In genomic region chr6:112967974-112968373, GRCh38 we compare ENCODE assay signal across 2 cellular contexts.
TF ChIP-seq lines count a peak whose summit lies in the region.

No MANE protein-coding gene starts in this region.

TF ChIP-seq in IMR-90, 13 proteins besides CTCF, POLR2A, EP300 and RAD21:
- TF ChIP-seq, protein P1, sequence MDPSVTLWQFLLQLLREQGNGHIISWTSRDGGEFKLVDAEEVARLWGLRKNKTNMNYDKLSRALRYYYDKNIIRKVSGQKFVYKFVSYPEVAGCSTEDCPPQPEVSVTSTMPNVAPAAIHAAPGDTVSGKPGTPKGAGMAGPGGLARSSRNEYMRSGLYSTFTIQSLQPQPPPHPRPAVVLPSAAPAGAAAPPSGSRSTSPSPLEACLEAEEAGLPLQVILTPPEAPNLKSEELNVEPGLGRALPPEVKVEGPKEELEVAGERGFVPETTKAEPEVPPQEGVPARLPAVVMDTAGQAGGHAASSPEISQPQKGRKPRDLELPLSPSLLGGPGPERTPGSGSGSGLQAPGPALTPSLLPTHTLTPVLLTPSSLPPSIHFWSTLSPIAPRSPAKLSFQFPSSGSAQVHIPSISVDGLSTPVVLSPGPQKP (IDR thresholded peaks at IDR 0.05; ENCODE audit: borderline replicate concordance, low read depth, low read length), result no peak
- TF ChIP-seq CHD1 (IDR thresholded peaks at IDR 0.05; ENCODE audit: low read depth, low read length), result no peak
- no peak for TF ChIP-seq NFE2L2 (IDR thresholded peaks at IDR 0.05; ENCODE audit: low read depth, low read length)
- TF ChIP-seq RCOR1 (IDR thresholded peaks at IDR 0.05; ENCODE audit: insufficient replicate concordance, low read length), result no peak
- TF ChIP-seq MAZ (IDR thresholded peaks at IDR 0.05; ENCODE audit: borderline replicate concordance, low read depth, low read length), result no peak
- TF ChIP-seq MAFK (IDR thresholded peaks at IDR 0.05; ENCODE audit: low read depth, low read length), result no peak
- no peak for TF ChIP-seq SMC3 (IDR thresholded peaks at IDR 0.05; ENCODE audit: low read depth, low read length)
- TF ChIP-seq MXI1 (IDR thresholded peaks at IDR 0.05; ENCODE audit: borderline replicate concordance, low read depth, low read length), result no peak
TF ChIP-seq in IMR-90: peak in this region for 0.

TF ChIP-seq in H1, 55 proteins besides CTCF, POLR2A, EP300 and RAD21 (continued from another document):
- TF ChIP-seq ATF3 (IDR thresholded peaks at IDR 0.05; ENCODE audit: insufficient read depth, low read depth, low read length) (no peak), CHD2 (IDR thresholded peaks at IDR 0.05; ENCODE audit: low read length) (no peak), BRCA1 (IDR thresholded peaks at IDR 0.05; ENCODE audit: low read depth, low read length) (no peak), SUZ12 (IDR thresholded peaks at IDR 0.05; ENCODE audit: low read length) (no peak), BACH1 (IDR thresholded peaks at IDR 0.05; ENCODE audit: low read length) (no peak), SAP30 (IDR thresholded peaks at IDR 0.05; ENCODE audit: insufficient read depth, insufficient replicate concordance, low read length) (no peak), KDM1A (IDR thresholded peaks at IDR 0.05; ENCODE audit: borderline replicate concordance, low read length) (no peak), MAX (IDR thresholded peaks at IDR 0.05) (no peak), POLR2AphosphoS5 (IDR thresholded peaks at IDR 0.05; ENCODE audit: low read depth, low read length) (no peak), CREB1 (IDR thresholded peaks at IDR 0.05) (no peak)
- TF ChIP-seq, protein P2, sequence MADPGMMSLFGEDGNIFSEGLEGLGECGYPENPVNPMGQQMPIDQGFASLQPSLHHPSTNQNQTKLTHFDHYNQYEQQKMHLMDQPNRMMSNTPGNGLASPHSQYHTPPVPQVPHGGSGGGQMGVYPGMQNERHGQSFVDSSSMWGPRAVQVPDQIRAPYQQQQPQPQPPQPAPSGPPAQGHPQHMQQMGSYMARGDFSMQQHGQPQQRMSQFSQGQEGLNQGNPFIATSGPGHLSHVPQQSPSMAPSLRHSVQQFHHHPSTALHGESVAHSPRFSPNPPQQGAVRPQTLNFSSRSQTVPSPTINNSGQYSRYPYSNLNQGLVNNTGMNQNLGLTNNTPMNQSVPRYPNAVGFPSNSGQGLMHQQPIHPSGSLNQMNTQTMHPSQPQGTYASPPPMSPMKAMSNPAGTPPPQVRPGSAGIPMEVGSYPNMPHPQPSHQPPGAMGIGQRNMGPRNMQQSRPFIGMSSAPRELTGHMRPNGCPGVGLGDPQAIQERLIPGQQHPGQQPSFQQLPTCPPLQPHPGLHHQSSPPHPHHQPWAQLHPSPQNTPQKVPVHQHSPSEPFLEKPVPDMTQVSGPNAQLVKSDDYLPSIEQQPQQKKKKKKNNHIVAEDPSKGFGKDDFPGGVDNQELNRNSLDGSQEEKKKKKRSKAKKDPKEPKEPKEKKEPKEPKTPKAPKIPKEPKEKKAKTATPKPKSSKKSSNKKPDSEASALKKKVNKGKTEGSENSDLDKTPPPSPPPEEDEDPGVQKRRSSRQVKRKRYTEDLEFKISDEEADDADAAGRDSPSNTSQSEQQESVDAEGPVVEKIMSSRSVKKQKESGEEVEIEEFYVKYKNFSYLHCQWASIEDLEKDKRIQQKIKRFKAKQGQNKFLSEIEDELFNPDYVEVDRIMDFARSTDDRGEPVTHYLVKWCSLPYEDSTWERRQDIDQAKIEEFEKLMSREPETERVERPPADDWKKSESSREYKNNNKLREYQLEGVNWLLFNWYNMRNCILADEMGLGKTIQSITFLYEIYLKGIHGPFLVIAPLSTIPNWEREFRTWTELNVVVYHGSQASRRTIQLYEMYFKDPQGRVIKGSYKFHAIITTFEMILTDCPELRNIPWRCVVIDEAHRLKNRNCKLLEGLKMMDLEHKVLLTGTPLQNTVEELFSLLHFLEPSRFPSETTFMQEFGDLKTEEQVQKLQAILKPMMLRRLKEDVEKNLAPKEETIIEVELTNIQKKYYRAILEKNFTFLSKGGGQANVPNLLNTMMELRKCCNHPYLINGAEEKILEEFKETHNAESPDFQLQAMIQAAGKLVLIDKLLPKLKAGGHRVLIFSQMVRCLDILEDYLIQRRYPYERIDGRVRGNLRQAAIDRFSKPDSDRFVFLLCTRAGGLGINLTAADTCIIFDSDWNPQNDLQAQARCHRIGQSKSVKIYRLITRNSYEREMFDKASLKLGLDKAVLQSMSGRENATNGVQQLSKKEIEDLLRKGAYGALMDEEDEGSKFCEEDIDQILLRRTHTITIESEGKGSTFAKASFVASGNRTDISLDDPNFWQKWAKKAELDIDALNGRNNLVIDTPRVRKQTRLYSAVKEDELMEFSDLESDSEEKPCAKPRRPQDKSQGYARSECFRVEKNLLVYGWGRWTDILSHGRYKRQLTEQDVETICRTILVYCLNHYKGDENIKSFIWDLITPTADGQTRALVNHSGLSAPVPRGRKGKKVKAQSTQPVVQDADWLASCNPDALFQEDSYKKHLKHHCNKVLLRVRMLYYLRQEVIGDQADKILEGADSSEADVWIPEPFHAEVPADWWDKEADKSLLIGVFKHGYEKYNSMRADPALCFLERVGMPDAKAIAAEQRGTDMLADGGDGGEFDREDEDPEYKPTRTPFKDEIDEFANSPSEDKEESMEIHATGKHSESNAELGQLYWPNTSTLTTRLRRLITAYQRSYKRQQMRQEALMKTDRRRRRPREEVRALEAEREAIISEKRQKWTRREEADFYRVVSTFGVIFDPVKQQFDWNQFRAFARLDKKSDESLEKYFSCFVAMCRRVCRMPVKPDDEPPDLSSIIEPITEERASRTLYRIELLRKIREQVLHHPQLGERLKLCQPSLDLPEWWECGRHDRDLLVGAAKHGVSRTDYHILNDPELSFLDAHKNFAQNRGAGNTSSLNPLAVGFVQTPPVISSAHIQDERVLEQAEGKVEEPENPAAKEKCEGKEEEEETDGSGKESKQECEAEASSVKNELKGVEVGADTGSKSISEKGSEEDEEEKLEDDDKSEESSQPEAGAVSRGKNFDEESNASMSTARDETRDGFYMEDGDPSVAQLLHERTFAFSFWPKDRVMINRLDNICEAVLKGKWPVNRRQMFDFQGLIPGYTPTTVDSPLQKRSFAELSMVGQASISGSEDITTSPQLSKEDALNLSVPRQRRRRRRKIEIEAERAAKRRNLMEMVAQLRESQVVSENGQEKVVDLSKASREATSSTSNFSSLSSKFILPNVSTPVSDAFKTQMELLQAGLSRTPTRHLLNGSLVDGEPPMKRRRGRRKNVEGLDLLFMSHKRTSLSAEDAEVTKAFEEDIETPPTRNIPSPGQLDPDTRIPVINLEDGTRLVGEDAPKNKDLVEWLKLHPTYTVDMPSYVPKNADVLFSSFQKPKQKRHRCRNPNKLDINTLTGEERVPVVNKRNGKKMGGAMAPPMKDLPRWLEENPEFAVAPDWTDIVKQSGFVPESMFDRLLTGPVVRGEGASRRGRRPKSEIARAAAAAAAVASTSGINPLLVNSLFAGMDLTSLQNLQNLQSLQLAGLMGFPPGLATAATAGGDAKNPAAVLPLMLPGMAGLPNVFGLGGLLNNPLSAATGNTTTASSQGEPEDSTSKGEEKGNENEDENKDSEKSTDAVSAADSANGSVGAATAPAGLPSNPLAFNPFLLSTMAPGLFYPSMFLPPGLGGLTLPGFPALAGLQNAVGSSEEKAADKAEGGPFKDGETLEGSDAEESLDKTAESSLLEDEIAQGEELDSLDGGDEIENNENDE (IDR thresholded peaks at IDR 0.05; ENCODE audit: insufficient replicate concordance, low read length), result no peak
TF ChIP-seq in H1: peak in this region for 0.
